Comparison of ENCODE assay signal across 1 cellular context in genomic region chr7:102424129-102424551, GRCh38.
TF ChIP-seq lines count a peak whose summit lies in the region.

No MANE protein-coding gene starts in this region.

TF ChIP-seq in H1, 55 proteins besides CTCF, POLR2A, EP300 and RAD21:
- no peak for TF ChIP-seq USF2 (IDR thresholded peaks at IDR 0.05; ENCODE audit: low read length)
- TF ChIP-seq, protein P1, sequence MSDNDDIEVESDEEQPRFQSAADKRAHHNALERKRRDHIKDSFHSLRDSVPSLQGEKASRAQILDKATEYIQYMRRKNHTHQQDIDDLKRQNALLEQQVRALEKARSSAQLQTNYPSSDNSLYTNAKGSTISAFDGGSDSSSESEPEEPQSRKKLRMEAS (IDR thresholded peaks at IDR 0.05), result peak; percentile 45; the same call in 1 of the 2 replicates
- TF ChIP-seq SIRT6 (IDR thresholded peaks at IDR 0.05; ENCODE audit: low read length), result no peak
